ENCODE assay signal across 20 cellular contexts in genomic region chr20:34369265-34369664, GRCh38. TPM values are rescaled to one million over a fixed set of nuclear protein-coding genes. Genes with fewer than 3 reads are reported as not detected.
DNase-seq lines count a peak whose midpoint lies in the region; ATAC-seq, FAIRE-seq and TF ChIP-seq lines count a peak whose summit lies in the region.
"Had no signal": no experiment of that assay in that cellular context is flagged by ENCODE, and none has a peak within 500 bp of the region (broad histone marks: within the 10 kb centered on the region; RNA-seq: fewer than 3 reads in every experiment).

No MANE protein-coding gene starts in this region.

- no peak overlapping the region for H3K27ac ChIP-seq in HepG2 (ENCODE audit: extremely low read length, insufficient read depth, low read length)
- no peak overlapping the region for H3K27ac ChIP-seq in right lobe of liver
- H3K27ac ChIP-seq: gastrocnemius medialis, lower lobe of right lung had no signal

- no peaks in the 10 kb centered on the region for H3K9me3 Mint-ChIP-seq in activated CD4-positive, alpha-beta memory T cell treated with anti-CD3 and anti-CD28 coated beads, Interleukin-2, amount 10 ng/mL, durations not matched to agents 7 days and 5 days
- H3K9me3 Mint-ChIP-seq: nephron had no signal

- H2AFZ ChIP-seq in HepG2 (ENCODE audit: low read length) = no peak overlapping the region

- H3K27me3 ChIP-seq in HepG2 (ENCODE audit: control insufficient read depth in 1 of 2, insufficient read depth in 2 of 2, low read length in 2 of 2) (no peaks in the 10 kb centered on the region), right lobe of liver (no peaks in the 10 kb centered on the region)
- H3K27me3 ChIP-seq: gastrocnemius medialis, testis had no signal

- H3K4me3 ChIP-seq in HepG2 (replicated peaks in 1 of 3; ENCODE audit: insufficient read depth in 1 of 3, low read depth in 2 of 3, low read length in 3 of 3) (no peak overlapping the region), right lobe of liver (no peak overlapping the region), epithelial cell of esophagus (ENCODE audit: low read length) (no peak overlapping the region)
- H3K4me3 ChIP-seq: gastrocnemius medialis, lower lobe of right lung, testis had no signal

- H3K27ac Mint-ChIP-seq in activated CD4-positive, alpha-beta memory T cell treated with anti-CD3 and anti-CD28 coated beads, Interleukin-2, amount 10 ng/mL, durations not matched to agents 7 days and 5 days = peak overlapping the region; percentile 60

- POLR2A ChIA-PET in HepG2 (lab: Yijun Ruan, JAX) = no interaction called here
- POLR2A ChIA-PET in activated CD4-positive, alpha-beta memory T cell treated with anti-CD3 and anti-CD28 coated beads, Interleukin-2, amount 10 ng/mL, durations not matched to agents 7 days and 5 days (lab: Charles Lee) = interaction anchor here (1.4 kb wide), 1 partner anchor 147 kb away, joined by 3 read pairs; the partner anchor contains the start of gene DYNLRB1
- POLR2A ChIA-PET in GM10248 (lab: Yijun Ruan, JAX) = no interaction called here

- no peak for FAIRE-seq in HepG2 (lab: Jason Lieb, UNC)
- FAIRE-seq: endometrium, GM19239 had no signal

- H3K9me3 ChIP-seq in HepG2 (ENCODE audit: low read length) (no peaks in the 10 kb centered on the region), right lobe of liver (no peaks in the 10 kb centered on the region)
- H3K9me3 ChIP-seq: gastrocnemius medialis, lower lobe of right lung, testis had no signal

- H3K36me3 Mint-ChIP-seq in activated CD4-positive, alpha-beta memory T cell treated with anti-CD3 and anti-CD28 coated beads, Interleukin-2, amount 10 ng/mL, durations not matched to agents 7 days and 5 days (ENCODE audit: low read depth) = peaks cover 61% of the 10 kb centered on the region

- peaks cover 77% of the 10 kb centered on the region for H3K79me2 ChIP-seq in HepG2 (ENCODE audit: insufficient read depth, low read length)

- no peak overlapping the region for H3K4me3 Mint-ChIP-seq in activated CD4-positive, alpha-beta memory T cell treated with anti-CD3 and anti-CD28 coated beads, Interleukin-2, amount 10 ng/mL, durations not matched to agents 7 days and 5 days

- no TSS peak for BruUV-seq in HepG2 (replicated peaks; lab: Mats Ljungman, UMichigan)

- 82% methylated on average over 3 of the region's 3 CpGs for WGBS in HepG2 (ENCODE audit: low lambda C conversion rate)
- 59% methylated on average over 3 of the region's 3 CpGs for WGBS in right lobe of liver (ENCODE audit: insufficient coverage, low coverage, low lambda C conversion rate, missing lambda C conversion rate)

- no peak overlapping the region for H3K9ac ChIP-seq in HepG2 (ENCODE audit: insufficient read depth, low read depth, low read length)

- in situ Hi-C loops in HepG2 (cut with HindIII; ENCODE audit: extremely low pct_ligation_motif_present, low pct_unique_long_range_greater_than_20kb) = no loop called here

- TF ChIP-seq EP300 in HepG2 (IDR thresholded peaks at IDR 0.05; ENCODE audit: low read depth in 2 of 2, low read length in 2 of 2) (no peak), HepG2 (CRISPR knock-in tag; IDR thresholded peaks at IDR 0.05; ENCODE audit: borderline replicate concordance) (no peak)

- H4K20me1 ChIP-seq in HepG2 (ENCODE audit: insufficient read depth, low read length) = peaks cover 40% of the 10 kb centered on the region

- intact Hi-C loops in HepG2 (cut with micrococcal nuclease; ENCODE audit: unreplicated experiment) = loop anchor here (5.0 kb wide), 1 partner anchor 38 kb away; no protein-coding TSS in a partner anchor
- intact Hi-C loops in right lobe of liver (cut with DNase I) = no loop called here

- no peak for ATAC-seq in HepG2
- no peak for ATAC-seq in right lobe of liver
- ATAC-seq in stimulated activated naive CD8-positive, alpha-beta T cell treated with anti-CD3 and anti-CD28 coated beads, Interleukin-15, Interleukin-2, amounts not matched to agents 100 U/mL and 50 U/mL, for 24 hours = peak; percentile 69
- ATAC-seq: gastrocnemius medialis, lower lobe of right lung had no signal

- DNase-seq in HepG2 (ENCODE audit: low spot score) (no peak), right lobe of liver (no peak), epithelial cell of esophagus (ENCODE audit: low read depth) (peak; percentile 62), DMS79 (lab: John Stamatoyannopoulos, UW) (no peak), GM10248 (ENCODE audit: extremely low spot score) (no peak)
- DNase-seq in activated CD4-positive, alpha-beta memory T cell treated with anti-CD3 and anti-CD28 coated beads, Interleukin-2, amount 10 ng/mL, durations not matched to agents 7 days and 5 days = peak; percentile 39
- no peak for DNase-seq in stimulated activated naive CD8-positive, alpha-beta T cell treated with anti-CD3 and anti-CD28 coated beads, Interleukin-15, Interleukin-2, amounts not matched to agents 100 U/mL and 50 U/mL, for 24 hours
- DNase-seq in stimulated activated CD4-positive, alpha-beta T cell treated with anti-CD3 and anti-CD28 coated beads, Interleukin-4, amount 100 ng/mL, for 24 hours = no peak
- DNase-seq: AML-193, DMS153, gastrocnemius medialis, IMR-90, lower lobe of right lung, NCI-H1105, NCI-H748 treated with DMSO at 0.1 percent for 48 hours, retina had no signal

- TF ChIP-seq CTCF in HepG2 (CRISPR knock-in tag; IDR thresholded peaks at IDR 0.05) = no peak
- no peak for TF ChIP-seq CTCF in right lobe of liver (IDR thresholded peaks at IDR 0.05)
- no peak for TF ChIP-seq CTCF in epithelial cell of esophagus (IDR thresholded peaks at IDR 0.05; ENCODE audit: insufficient read depth, low read depth, low read length, missing control alignments)
- no peak for TF ChIP-seq CTCF in GM10248 (IDR thresholded peaks at IDR 0.05; ENCODE audit: control extremely low read depth, extremely low read depth, low read depth, missing control alignments)

- peaks cover 18 to 43% of the 10 kb centered on the region in 2 experiments for H3K36me3 ChIP-seq in HepG2 (replicated peaks in 1 of 2; ENCODE audit: control insufficient read depth in 1 of 2, insufficient read depth in 2 of 2, low read length in 2 of 2)
- peaks cover 0 to 25% (median 7%) of the 10 kb centered on the region in 4 donors for H3K36me3 ChIP-seq in right lobe of liver

- no peaks in the 10 kb centered on the region for H3K27me3 Mint-ChIP-seq in activated CD4-positive, alpha-beta memory T cell treated with anti-CD3 and anti-CD28 coated beads, Interleukin-2, amount 10 ng/mL, durations not matched to agents 7 days and 5 days

- TF ChIP-seq RAD21 in HepG2 (CRISPR knock-in tag; IDR thresholded peaks at IDR 0.05) = no peak

- CTCF ChIA-PET in HepG2 (lab: Yijun Ruan, JAX; ENCODE audit: low intra/inter-chr PET ratio, low total read pairs) (interaction anchor here (0.9 kb wide), 1 partner anchor 56 kb away, joined by 4 read pairs; no protein-coding TSS in a partner anchor), GM10248 (lab: Yijun Ruan, JAX) (interaction anchor here (1.6 kb wide), 1 partner anchor 57 kb away, joined by 4 read pairs; no protein-coding TSS in a partner anchor)
- CTCF ChIA-PET in activated CD4-positive, alpha-beta memory T cell treated with anti-CD3 and anti-CD28 coated beads, Interleukin-2, amount 10 ng/mL, durations not matched to agents 7 days and 5 days (lab: Charles Lee) = no interaction called here

- no peak overlapping the region for H3K4me2 ChIP-seq in HepG2 (ENCODE audit: low read depth, low read length)

- H3K4me1 ChIP-seq in HepG2 (ENCODE audit: insufficient read depth, low read length) = peaks cover 46% of the 10 kb centered on the region
- H3K4me1 ChIP-seq in right lobe of liver = peaks cover 0 to 54% (median 20%) of the 10 kb centered on the region in 4 donors

- no peak for TF ChIP-seq POLR2A in HepG2 (IDR thresholded peaks at IDR 0.05; ENCODE audit: insufficient read depth in 1 of 2, low read depth in 2 of 2, low read length in 2 of 2)
- TF ChIP-seq POLR2A in right lobe of liver (IDR thresholded peaks at IDR 0.05) = no peak

- peaks cover 54% of the 10 kb centered on the region for H3K4me1 Mint-ChIP-seq in activated CD4-positive, alpha-beta memory T cell treated with anti-CD3 and anti-CD28 coated beads, Interleukin-2, amount 10 ng/mL, durations not matched to agents 7 days and 5 days

TF ChIP-seq in HepG2, 621 proteins besides CTCF, POLR2A, EP300 and RAD21 (continues in another document):
- no peak for TF ChIP-seq KDM5A (IDR thresholded peaks at IDR 0.05; ENCODE audit: borderline replicate concordance, low read length)
- no peak for TF ChIP-seq MIER3 (CRISPR knock-in tag; IDR thresholded peaks at IDR 0.05; ENCODE audit: borderline replicate concordance)
- no peak for TF ChIP-seq DMAP1 (CRISPR knock-in tag; IDR thresholded peaks at IDR 0.05)
- TF ChIP-seq GATAD1 (CRISPR knock-in tag; IDR thresholded peaks at IDR 0.05) = no peak

RNA-seq across cellular contexts. Expression of gene ITCH, which starts 6.2 kb away (rescaled TPM):
- 112 and 162 TPM in 2 replicates for total RNA-seq in HepG2 (2016; rRNA removed; fragmentation: Illumina TruSeq; extraction: Trizol)
- 73.1 and 80.6 TPM in 2 replicates for total RNA-seq in HepG2 (2016; cell fraction: cytosol; rRNA removed; fragmentation: Illumina TruSeq; extraction: Trizol; ENCODE audit: low read depth)
- 111 and 151 TPM in 2 replicates for total RNA-seq in HepG2 (2016; cell fraction: insoluble cytoplasmic fraction; rRNA removed; fragmentation: Illumina TruSeq; extraction: Trizol)
- 75.4 and 81.7 TPM in 2 replicates for total RNA-seq in HepG2 (2016; cell fraction: membrane; rRNA removed; fragmentation: Illumina TruSeq; extraction: Trizol)
- total RNA-seq in HepG2 (2016; cell fraction: nucleus; rRNA removed; fragmentation: Illumina TruSeq; extraction: Trizol) = 124 and 131 TPM in 2 replicates
- polyA plus RNA-seq in HepG2 (2011; rRNA removed) = 17.4 and 20.5 TPM in 2 replicates
- 7.4 and 12.7 TPM in 2 replicates for polyA plus RNA-seq in HepG2 (2011; cell fraction: cytosol; rRNA removed)
- 12.2 and 17.3 TPM in 2 replicates for polyA plus RNA-seq in HepG2 (2011; cell fraction: nucleus; rRNA removed)
- polyA plus RNA-seq in HepG2 (2012) = 44.6 and 45.2 TPM in 2 replicates
- 5.3 and 6.3 TPM in 2 replicates for polyA plus RNA-seq in HepG2 (2016; cell fraction: cytosol; fragmentation: Illumina TruSeq; extraction: Trizol; ENCODE audit: low read depth)
- polyA plus RNA-seq in HepG2 (2016; cell fraction: insoluble cytoplasmic fraction; fragmentation: Illumina TruSeq; extraction: Trizol; ENCODE audit: low read depth) = 65.3 and 70.7 TPM in 2 replicates
- 15.2 and 15.3 TPM in 2 replicates for polyA plus RNA-seq in HepG2 (2016; cell fraction: membrane; fragmentation: Illumina TruSeq; extraction: Trizol; ENCODE audit: low read depth)
- polyA plus RNA-seq in HepG2 (2016; cell fraction: nucleus; fragmentation: Illumina TruSeq; extraction: Trizol; ENCODE audit: insufficient read depth, low read depth) = 55.0 and 61.2 TPM in 2 replicates
- polyA minus RNA-seq in HepG2 (2011; rRNA and poly(A)+ RNA removed; ENCODE audit: low replicate concordance) = 30.6 and 37.6 TPM in 2 replicates
- polyA minus RNA-seq in HepG2 (2011; cell fraction: cytosol; rRNA and poly(A)+ RNA removed) = 38.7 and 40.1 TPM in 2 replicates
- polyA minus RNA-seq in HepG2 (2011; cell fraction: nucleus; rRNA and poly(A)+ RNA removed) = 79.4 and 86.2 TPM in 2 replicates
- 10 to 100 TPM; 32.8 to 71.4 (median 44.1) TPM for total RNA-seq in right lobe of liver
- 10 to 100 TPM; 55.5 to 56.7 TPM for total RNA-seq in activated CD4-positive, alpha-beta memory T cell treated with anti-CD3 and anti-CD28 coated beads, Interleukin-2, amount 10 ng/mL, durations not matched to agents 7 days and 5 days

Comparison
In these comparisons a context has a peak if more than half of its experiments do, and no peak if none do; other contexts are left out.
1. DNase-seq: peak in activated CD4-positive, alpha-beta memory T cell treated with anti-CD3 and anti-CD28 coated beads, Interleukin-2, amount 10 ng/mL, durations not matched to agents 7 days and 5 days (single experiment) and epithelial cell of esophagus (single experiment); none in HepG2 (single experiment), right lobe of liver (0 of 3), stimulated activated naive CD8-positive, alpha-beta T cell treated with anti-CD3 and anti-CD28 coated beads, Interleukin-15, Interleukin-2, amounts not matched to agents 100 U/mL and 50 U/mL, for 24 hours (single experiment), DMS79 (single experiment), GM10248 (single experiment) and stimulated activated CD4-positive, alpha-beta T cell treated with anti-CD3 and anti-CD28 coated beads, Interleukin-4, amount 100 ng/mL, for 24 hours (single experiment).